Comparison of ENCODE assay signal across 7 cellular contexts in the genomic region with DNA sequence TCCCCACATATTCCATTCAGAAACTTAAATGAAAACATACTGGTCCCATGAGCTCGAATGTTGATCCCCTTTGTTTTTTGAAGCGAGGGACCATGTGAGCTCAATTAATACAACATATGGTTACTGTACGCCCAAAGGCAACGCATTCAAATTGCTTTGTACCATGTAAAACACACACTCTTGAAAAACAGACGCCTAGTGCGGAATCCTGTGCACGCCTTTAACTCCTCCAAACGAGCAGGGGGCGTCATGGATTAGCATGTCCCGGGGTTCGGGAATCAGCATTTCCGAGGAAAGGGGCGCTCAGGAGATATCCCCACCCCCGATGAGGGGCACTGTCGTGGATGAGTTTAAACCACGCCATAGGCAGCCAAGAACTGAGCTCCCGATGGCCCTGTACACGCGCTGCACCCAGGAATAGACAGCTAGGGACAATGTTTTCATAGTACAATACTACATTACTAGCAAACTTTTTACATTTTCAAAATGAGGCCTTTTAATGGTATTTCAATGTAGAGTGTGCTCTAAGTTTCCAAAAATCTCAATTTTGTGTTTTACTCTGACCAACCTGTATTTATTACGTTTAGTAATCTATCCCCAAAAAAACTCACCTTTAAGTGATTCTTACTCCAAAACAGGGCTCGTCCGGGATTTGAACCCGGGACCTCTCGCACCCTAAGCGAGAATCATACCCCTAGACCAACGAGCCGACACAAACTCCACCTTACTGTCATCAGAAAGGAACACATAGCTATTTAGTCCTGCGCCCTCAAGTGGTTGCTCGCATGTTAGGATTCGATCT. TPM values are rescaled to one million over a fixed set of nuclear protein-coding genes. Genes with fewer than 3 reads are reported as not detected.
A peak's percentile ranks its signal among the peaks of the same experiment; 100 is the strongest.
DNase-seq lines count a peak whose midpoint lies in the region; ATAC-seq and TF ChIP-seq lines count a peak whose summit lies in the region.

No MANE protein-coding gene starts in this region.

- peak overlapping the region; percentile 79 for H3K4me3 ChIP-seq in astrocyte of the spinal cord (ENCODE audit: low read depth, low read length)

- DNase-seq in GM13977 (ENCODE audit: low spot score) (peak; percentile 83), NCI-H1694 treated with DMSO at 0.1 percent for 48 hours (lab: John Stamatoyannopoulos, UW) (peak; percentile 95), T-helper 22 cell (ENCODE audit: low read depth) (peak; percentile 65), astrocyte of the spinal cord (ENCODE audit: low read depth, low spot score) (peak; percentile 90), hypothalamus (lab: John Stamatoyannopoulos, UW) (peak; percentile 12 to 93 (median 68)), sciatic nerve (ENCODE audit: low spot score) (peak; percentile 90)

- intact Hi-C loops in sciatic nerve (cut with DNase I) = no loop called here

- ATAC-seq in HG02943 (IDR thresholded peaks at IDR 0.05; ENCODE audit: low read depth, unreplicated experiment) = peak; percentile 50
- peak; percentile 67 for ATAC-seq in sciatic nerve

- peak; percentile 86 for TF ChIP-seq CTCF in GM13977 (IDR thresholded peaks at IDR 0.05; ENCODE audit: extremely low read depth, insufficient read depth, missing control alignments)
- peak; percentile 81 for TF ChIP-seq CTCF in astrocyte of the spinal cord (IDR thresholded peaks at IDR 0.05; ENCODE audit: low read depth, low read length)

- in situ Hi-C loops in GM13977 (cut with MboI; ENCODE audit: low pct_unique_long_range_greater_than_20kb, low sequenced_read_pairs, unreplicated experiment) (no loop called here), astrocyte of the spinal cord (cut with HindIII; ENCODE audit: low sequenced_read_pairs) (loop anchor here (25.0 kb wide), 1 partner anchor 222 kb away; a partner anchor contains a TSS)

RNA-seq across cellular contexts. Expression of a gene that starts 6.7 kb away (rescaled TPM):
- 102 TPM for total RNA-seq in sciatic nerve

Comparison
In these comparisons a context has a peak if more than half of its experiments do, and no peak if none do; other contexts are left out.
1. Peak in every context shown above with its lines: DNase-seq, ATAC-seq and H3K4me3 ChIP-seq.